In the genomic region with DNA sequence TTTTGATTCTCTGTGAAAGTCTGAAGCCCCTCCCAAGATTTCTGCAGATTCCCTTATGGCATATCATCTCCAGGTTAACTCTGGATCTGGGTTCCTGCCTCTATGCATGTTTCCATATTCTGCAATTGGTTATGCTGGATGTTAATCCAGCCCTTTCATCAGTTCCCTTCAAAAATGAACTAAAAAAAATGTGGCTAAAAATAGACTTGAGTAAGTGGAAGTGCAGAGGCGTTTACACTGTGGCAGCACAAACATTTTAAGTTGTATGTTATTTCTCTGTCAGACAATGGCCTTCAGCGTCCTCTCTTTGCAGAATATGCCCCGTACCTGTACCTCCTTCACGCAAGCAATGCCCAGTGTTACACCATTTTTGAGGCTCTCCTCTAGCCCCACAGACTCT, we compare ENCODE assay signal across 1 cellular context.
TF ChIP-seq lines count a peak whose summit lies in the region.

No MANE protein-coding gene starts in this region.

TF ChIP-seq in IMR-90, 13 proteins besides CTCF, POLR2A, EP300 and RAD21 (continued from another document):
- TF ChIP-seq ELK1 (IDR thresholded peaks at IDR 0.05; ENCODE audit: borderline replicate concordance, low read depth, low read length) = no peak
- no peak for TF ChIP-seq RCOR1 (IDR thresholded peaks at IDR 0.05; ENCODE audit: insufficient replicate concordance, low read length)
- no peak for TF ChIP-seq MAZ (IDR thresholded peaks at IDR 0.05; ENCODE audit: borderline replicate concordance, low read depth, low read length)
- TF ChIP-seq MXI1 (IDR thresholded peaks at IDR 0.05; ENCODE audit: borderline replicate concordance, low read depth, low read length) = no peak
